In the genomic region with DNA sequence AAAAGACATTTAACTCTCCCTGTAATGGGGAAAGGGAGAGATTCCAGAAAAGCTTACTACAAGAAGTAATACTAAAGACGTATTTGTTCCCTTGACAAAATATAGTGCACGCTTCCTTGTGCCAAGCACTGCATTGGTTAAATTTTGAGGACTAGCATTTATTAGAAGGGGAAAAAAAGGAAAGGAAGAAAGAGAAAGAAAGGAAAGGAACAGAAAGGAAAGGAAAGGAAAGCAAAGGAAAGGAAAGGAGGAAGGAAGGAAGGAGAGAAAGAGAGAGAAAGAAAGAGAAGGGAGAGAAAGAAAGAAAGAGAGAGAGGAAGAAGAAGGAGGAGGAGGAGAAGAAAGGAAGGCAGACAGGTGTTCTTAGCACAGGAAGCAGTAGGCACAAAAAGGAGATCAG, we compare ENCODE assay signal across 8 cellular contexts.
"Had no signal": no experiment of that assay in that cellular context is flagged by ENCODE, and none has a peak within 500 bp of the region (broad histone marks: within the 10 kb centered on the region; RNA-seq: fewer than 3 reads in every experiment).

No MANE protein-coding gene starts in this region.

- H3K27ac Mint-ChIP-seq: IgD-negative memory B cell had no signal

- H3K27me3 Mint-ChIP-seq: IgD-negative memory B cell had no signal

- H3K4me1 Mint-ChIP-seq: IgD-negative memory B cell had no signal

- DNase-seq: IMR-90, KBM-7, KG1 had no signal

- H3K27ac ChIP-seq: HL-60, KMS-11 had no signal

- H3K4me3 ChIP-seq: K562 had no signal

- ATAC-seq: HepG2, K562 had no signal

- H3K36me3 Mint-ChIP-seq: IgD-negative memory B cell had no signal

- H3K4me3 Mint-ChIP-seq: IgD-negative memory B cell had no signal

- H3K4me2 ChIP-seq: KMS-11 had no signal
